Comparison of ENCODE assay signal across 19 cellular contexts in the genomic region with DNA sequence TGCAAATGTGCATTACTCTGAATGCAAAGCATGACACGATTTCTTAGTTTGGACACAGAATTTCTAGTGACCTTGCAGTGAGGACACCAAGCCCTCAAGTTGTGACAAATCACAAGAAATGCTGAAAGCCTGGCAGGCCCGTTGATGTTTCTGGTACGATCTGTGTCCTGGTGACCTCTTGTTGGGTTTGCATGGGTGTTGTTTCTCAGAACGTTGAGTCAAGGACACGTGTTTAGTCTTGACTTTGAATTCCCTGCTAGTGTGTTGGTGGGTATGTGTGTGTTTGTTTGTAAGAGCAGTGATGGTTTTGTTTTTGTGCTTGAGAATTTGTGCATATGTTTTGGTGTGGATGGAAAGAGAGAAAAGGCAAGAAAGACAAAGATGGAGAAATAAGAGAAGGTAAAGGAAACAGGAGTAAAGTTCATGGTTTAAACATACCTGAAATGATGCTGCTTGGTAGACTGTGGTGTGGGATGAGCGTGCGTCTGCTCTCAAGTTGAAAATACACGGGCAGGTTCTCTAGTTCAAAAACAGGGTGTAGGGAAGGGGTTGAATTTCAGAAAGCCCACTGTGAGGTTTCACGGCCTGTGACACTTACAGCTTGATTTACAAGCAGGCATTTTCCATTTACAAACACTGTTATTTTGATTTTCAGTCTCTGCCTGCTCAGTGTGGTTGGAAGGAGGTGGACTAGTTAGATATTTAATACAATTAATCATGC. TPM values are rescaled to one million over a fixed set of nuclear protein-coding genes. Genes with fewer than 3 reads are reported as not detected.
A peak's percentile ranks its signal among the peaks of the same experiment; 100 is the strongest.
DNase-seq lines count a peak whose midpoint lies in the region; ATAC-seq and TF ChIP-seq lines count a peak whose summit lies in the region.
"Had no signal": no experiment of that assay in that cellular context is flagged by ENCODE, and none has a peak within 500 bp of the region (broad histone marks: within the 10 kb centered on the region; RNA-seq: fewer than 3 reads in every experiment).

No MANE protein-coding gene starts in this region.

- H3K4me3 Mint-ChIP-seq in activated CD4-positive, alpha-beta T cell treated with anti-CD3 and anti-CD28 coated beads, Interleukin-2, amount 10 ng/mL, durations not matched to agents 7 days and 5 days, result no peak overlapping the region
- no peak overlapping the region for H3K4me3 Mint-ChIP-seq in activated T-helper 2 cell treated with anti-CD3 and anti-CD28 coated beads, Interferon-gamma antibody, Interleukin-2, Interleukin-4, amounts not matched to agents 10 μg/mL and 5 μg/mL and 100 μg/mL, durations not matched to agents 14 hours and 24 hours and 36 hours (ENCODE audit: low read depth)
- peak overlapping the region in 2 of 10 donors; percentile 0 to 4 for H3K4me3 Mint-ChIP-seq in naive thymus-derived CD4-positive, alpha-beta T cell
- H3K4me3 Mint-ChIP-seq in progenitor cell of endocrine pancreas (ENCODE audit: low read depth), result no peak overlapping the region
- H3K4me3 Mint-ChIP-seq: H9 had no signal

- H2BK15ac ChIP-seq in IMR-90 (ENCODE audit: low read depth, low read length), result no peak overlapping the region

- H3K9me3 Mint-ChIP-seq in activated CD4-positive, alpha-beta T cell treated with anti-CD3 and anti-CD28 coated beads, Interleukin-2, amount 10 ng/mL, durations not matched to agents 7 days and 5 days, result no peaks in the 10 kb centered on the region
- H3K9me3 Mint-ChIP-seq in activated T-helper 2 cell treated with anti-CD3 and anti-CD28 coated beads, Interferon-gamma antibody, Interleukin-2, Interleukin-4, amounts not matched to agents 10 μg/mL and 5 μg/mL and 100 μg/mL, durations not matched to agents 14 hours and 24 hours and 36 hours, result no peaks in the 10 kb centered on the region
- H3K9me3 Mint-ChIP-seq in naive thymus-derived CD4-positive, alpha-beta T cell, result peaks cover 0 to 10% (median 0%) of the 10 kb centered on the region in 11 donors
- no peaks in the 10 kb centered on the region for H3K9me3 Mint-ChIP-seq in progenitor cell of endocrine pancreas (ENCODE audit: low read depth)
- H3K9me3 Mint-ChIP-seq: H9 had no signal

- no peak overlapping the region for H4K8ac ChIP-seq in IMR-90 (ENCODE audit: low read depth in 2 of 2, low read length in 2 of 2)

- TF ChIP-seq RAD21 in IMR-90 (IDR thresholded peaks at IDR 0.05; ENCODE audit: low read length), result no peak

- H2AK5ac ChIP-seq in IMR-90 (ENCODE audit: low read depth, low read length), result no peak overlapping the region

- H4K5ac ChIP-seq in IMR-90 (ENCODE audit: low read depth, low read length), result no peak overlapping the region

- POLR2A ChIA-PET in activated CD4-positive, alpha-beta T cell treated with anti-CD3 and anti-CD28 coated beads, Interleukin-2, amount 10 ng/mL, durations not matched to agents 7 days and 5 days (lab: Charles Lee), result no interaction called here
- POLR2A ChIA-PET in IMR-90 (lab: Charles Lee; ENCODE audit: unreplicated experiment), result no interaction called here
- POLR2A ChIA-PET in naive thymus-derived CD4-positive, alpha-beta T cell (lab: Charles Lee), result no interaction called here

- no TSS peak for BruUV-seq in IMR-90 (replicated peaks; lab: Mats Ljungman, UMichigan)

- no peaks in the 10 kb centered on the region for H4K20me1 ChIP-seq in IMR-90 (ENCODE audit: insufficient read depth, low read length)
- H4K20me1 ChIP-seq: BLaER1 treated with 17β-estradiol and CSF1 and Interleukin-3, amounts not matched to agents 10 nM and 100 nM had no signal

- dilution Hi-C loops in IMR-90 (cut with HindIII; ENCODE audit: low sequenced_read_pairs, unreplicated experiment), result no loop called here

- H3K9me3 ChIP-seq in IMR-90 (ENCODE audit: control insufficient read depth, insufficient read depth, low read length) (peaks cover 5% of the 10 kb centered on the region), heart left ventricle (no peaks in the 10 kb centered on the region)
- H3K9me3 ChIP-seq in naive thymus-derived CD4-positive, alpha-beta T cell (ENCODE audit: control insufficient read depth in 2 of 3, low read length in 3 of 3), result no peaks in the 10 kb centered on the region
- H3K9me3 ChIP-seq: BLaER1 treated with 17β-estradiol and CSF1 and Interleukin-3, amounts not matched to agents 10 nM and 100 nM had no signal

- H3K4me1 ChIP-seq in IMR-90 (ENCODE audit: control insufficient read depth, insufficient read depth, low read length), result no peaks in the 10 kb centered on the region
- H3K4me1 ChIP-seq in naive thymus-derived CD4-positive, alpha-beta T cell (ENCODE audit: control insufficient read depth in 2 of 2, insufficient read depth in 2 of 2, low read length in 2 of 2), result peaks cover 3 to 5% of the 10 kb centered on the region in 2 donors
- peaks cover 0 to 8% (median 0%) of the 10 kb centered on the region in 12 donors for H3K4me1 ChIP-seq in heart left ventricle

- peaks cover 2% of the 10 kb centered on the region for H3K36me3 Mint-ChIP-seq in activated CD4-positive, alpha-beta T cell treated with anti-CD3 and anti-CD28 coated beads, Interleukin-2, amount 10 ng/mL, durations not matched to agents 7 days and 5 days (ENCODE audit: low read depth)
- H3K36me3 Mint-ChIP-seq in activated T-helper 2 cell treated with anti-CD3 and anti-CD28 coated beads, Interferon-gamma antibody, Interleukin-2, Interleukin-4, amounts not matched to agents 10 μg/mL and 5 μg/mL and 100 μg/mL, durations not matched to agents 14 hours and 24 hours and 36 hours (ENCODE audit: low read depth), result peaks cover 3% of the 10 kb centered on the region
- peaks cover 0 to 20% (median 0%) of the 10 kb centered on the region in 5 donors for H3K36me3 Mint-ChIP-seq in naive thymus-derived CD4-positive, alpha-beta T cell
- H3K36me3 Mint-ChIP-seq in progenitor cell of endocrine pancreas (ENCODE audit: insufficient read depth), result no peaks in the 10 kb centered on the region

- H3K14ac ChIP-seq in IMR-90 (replicated peaks; ENCODE audit: low read depth, low read length), result no peak overlapping the region

- H3K4me3 ChIP-seq in IMR-90 (ENCODE audit: insufficient read depth, low read depth, low read length), result no peak overlapping the region
- no peak overlapping the region for H3K4me3 ChIP-seq in naive thymus-derived CD4-positive, alpha-beta T cell (ENCODE audit: low read length)
- H3K4me3 ChIP-seq in heart left ventricle, result no peak overlapping the region
- H3K4me3 ChIP-seq: BLaER1 treated with 17β-estradiol and CSF1 and Interleukin-3, amounts not matched to agents 10 nM and 100 nM had no signal

- H3K27me3 Mint-ChIP-seq in activated CD4-positive, alpha-beta T cell treated with anti-CD3 and anti-CD28 coated beads, Interleukin-2, amount 10 ng/mL, durations not matched to agents 7 days and 5 days, result no peaks in the 10 kb centered on the region
- H3K27me3 Mint-ChIP-seq in activated T-helper 2 cell treated with anti-CD3 and anti-CD28 coated beads, Interferon-gamma antibody, Interleukin-2, Interleukin-4, amounts not matched to agents 10 μg/mL and 5 μg/mL and 100 μg/mL, durations not matched to agents 14 hours and 24 hours and 36 hours (ENCODE audit: low read depth), result peaks cover 5% of the 10 kb centered on the region
- H3K27me3 Mint-ChIP-seq in naive thymus-derived CD4-positive, alpha-beta T cell, result peaks cover 0 to 4% (median 0%) of the 10 kb centered on the region in 5 donors
- peaks cover 3% of the 10 kb centered on the region for H3K27me3 Mint-ChIP-seq in progenitor cell of endocrine pancreas

- no peak overlapping the region for H3K18ac ChIP-seq in IMR-90 (ENCODE audit: low read depth, low read length)

- H2BK120ac ChIP-seq in IMR-90 (ENCODE audit: low read depth, low read length), result no peak overlapping the region

- no peak overlapping the region for H3K4ac ChIP-seq in IMR-90 (ENCODE audit: low read depth, low read length)

- no peak overlapping the region for H4K91ac ChIP-seq in IMR-90 (ENCODE audit: insufficient read depth, low read depth, low read length)

- H3K27ac ChIP-seq in IMR-90 (ENCODE audit: insufficient read depth, low read length) (no peak overlapping the region), heart left ventricle (no peak overlapping the region)
- H3K27ac ChIP-seq in naive thymus-derived CD4-positive, alpha-beta T cell (ENCODE audit: low read depth, low read length), result no peak overlapping the region
- H3K27ac ChIP-seq: BLaER1 treated with 17β-estradiol and CSF1 and Interleukin-3, amounts not matched to agents 10 nM and 100 nM had no signal

- H3K27ac Mint-ChIP-seq in activated CD4-positive, alpha-beta T cell treated with anti-CD3 and anti-CD28 coated beads, Interleukin-2, amount 10 ng/mL, durations not matched to agents 7 days and 5 days, result peak overlapping the region; percentile 1
- H3K27ac Mint-ChIP-seq in activated T-helper 2 cell treated with anti-CD3 and anti-CD28 coated beads, Interferon-gamma antibody, Interleukin-2, Interleukin-4, amounts not matched to agents 10 μg/mL and 5 μg/mL and 100 μg/mL, durations not matched to agents 14 hours and 24 hours and 36 hours, result peak overlapping the region; percentile 4
- peak overlapping the region in 7 of 9 donors; percentile 0 to 73 (median 6) for H3K27ac Mint-ChIP-seq in naive thymus-derived CD4-positive, alpha-beta T cell
- no peak overlapping the region for H3K27ac Mint-ChIP-seq in progenitor cell of endocrine pancreas
- H3K27ac Mint-ChIP-seq: H9 had no signal

- H2BK20ac ChIP-seq in IMR-90 (ENCODE audit: low read depth, low read length), result no peak overlapping the region

- peak overlapping the region; percentile 58 for H2AK9ac ChIP-seq in IMR-90 (replicated peaks; ENCODE audit: low read depth, low read length, poor library complexity)

- no peak overlapping the region for H2BK5ac ChIP-seq in IMR-90 (ENCODE audit: low read depth, low read length, poor library complexity, severe bottlenecking)

- TF ChIP-seq POLR2A in IMR-90 (IDR thresholded peaks at IDR 0.05; ENCODE audit: low read depth, low read length) (no peak), heart left ventricle (IDR thresholded peaks at IDR 0.05) (no peak)

- 42% methylated on average over 5 of the region's 9 CpGs; no CpG with 5 or more reads in 1 of the 2 experiments for WGBS in IMR-90 (ENCODE audit: extremely low coverage in 2 of 2, insufficient read length in 1 of 2), 2 experiments
- 89 to 90% (median 89%) methylated on average over 9 of the region's 9 CpGs for WGBS in heart left ventricle, 4 donors

- in situ Hi-C loops in IMR-90 (cut with MboI; ENCODE audit: low sequenced_read_pairs), result no loop called here

- no peak for DNase-seq in activated CD4-positive, alpha-beta T cell treated with anti-CD3 and anti-CD28 coated beads, Interleukin-2, amount 10 ng/mL, durations not matched to agents 7 days and 5 days
- DNase-seq in activated CD4-positive, alpha-beta T cell treated with anti-CD3 and anti-CD28 coated beads, Interleukin-2, amount 50 U/mL, for 48 hours, result no peak
- no peak for DNase-seq in IMR-90
- DNase-seq in activated T-helper 2 cell treated with anti-CD3 and anti-CD28 coated beads, Interferon-gamma antibody, Interleukin-2, Interleukin-4, amounts not matched to agents 10 μg/mL and 5 μg/mL and 100 μg/mL, durations not matched to agents 14 hours and 24 hours and 36 hours (ENCODE audit: low spot score), result no peak
- DNase-seq in naive thymus-derived CD4-positive, alpha-beta T cell, result no peak
- no peak for DNase-seq in H4 (ENCODE audit: low spot score)
- DNase-seq in progenitor cell of endocrine pancreas (ENCODE audit: low spot score, unreplicated experiment), result no peak
- no peak for DNase-seq in heart left ventricle
- DNase-seq: H9, Kasumi-1, MM.1S, NCI-H1092, NCI-H1436 treated with DMSO at 0.1 percent for 48 hours, NCI-H2029, NCI-H510A, NCI-H774 had no signal

- H2AFZ ChIP-seq in IMR-90 (replicated peaks; ENCODE audit: low read length, poor library complexity), result no peak overlapping the region

- no peak overlapping the region for H3K23ac ChIP-seq in IMR-90 (ENCODE audit: low read depth, low read length)

- H3K36me3 ChIP-seq in IMR-90 (ENCODE audit: control insufficient read depth, insufficient read depth, low read length), result no peaks in the 10 kb centered on the region
- H3K36me3 ChIP-seq in naive thymus-derived CD4-positive, alpha-beta T cell (ENCODE audit: control insufficient read depth in 2 of 3, insufficient read depth in 3 of 3, low read length in 3 of 3), result no peaks in the 10 kb centered on the region
- H3K36me3 ChIP-seq in heart left ventricle, result no peaks in the 10 kb centered on the region
- H3K36me3 ChIP-seq: BLaER1 treated with 17β-estradiol and CSF1 and Interleukin-3, amounts not matched to agents 10 nM and 100 nM had no signal

- TF ChIP-seq CTCF in IMR-90 (conservative IDR thresholded peaks at IDR 0.05; ENCODE audit: low read depth, low read length) (no peak), progenitor cell of endocrine pancreas (IDR thresholded peaks at IDR 0.05; ENCODE audit: unreplicated experiment) (no peak), heart left ventricle (IDR thresholded peaks at IDR 0.05) (no peak)

- intact Hi-C loops in IMR-90 (cut with micrococcal nuclease) (no loop called here), heart left ventricle (cut with DNase I) (no loop called here)
- intact Hi-C loops in activated T-helper 2 cell treated with anti-CD3 and anti-CD28 coated beads, Interferon-gamma antibody, Interleukin-2, Interleukin-4, amounts not matched to agents 10 μg/mL and 5 μg/mL and 100 μg/mL, durations not matched to agents 14 hours and 24 hours and 36 hours (cut with micrococcal nuclease), result no loop called here
- intact Hi-C loops in naive thymus-derived CD4-positive, alpha-beta T cell (cut with micrococcal nuclease), result loop anchor here in 1 of 2 donors (1.0 kb wide), 1 partner anchor 10 kb away; no protein-coding TSS in a partner anchor

- H3K4me1 Mint-ChIP-seq in activated CD4-positive, alpha-beta T cell treated with anti-CD3 and anti-CD28 coated beads, Interleukin-2, amount 10 ng/mL, durations not matched to agents 7 days and 5 days, result peaks cover 47% of the 10 kb centered on the region
- peaks cover 36% of the 10 kb centered on the region for H3K4me1 Mint-ChIP-seq in activated T-helper 2 cell treated with anti-CD3 and anti-CD28 coated beads, Interferon-gamma antibody, Interleukin-2, Interleukin-4, amounts not matched to agents 10 μg/mL and 5 μg/mL and 100 μg/mL, durations not matched to agents 14 hours and 24 hours and 36 hours (ENCODE audit: low read depth)
- peaks cover 9 to 45% (median 28%) of the 10 kb centered on the region in 7 donors for H3K4me1 Mint-ChIP-seq in naive thymus-derived CD4-positive, alpha-beta T cell
- H3K4me1 Mint-ChIP-seq in progenitor cell of endocrine pancreas (ENCODE audit: low read depth), result peaks cover 3% of the 10 kb centered on the region

- H3K27me3 ChIP-seq in IMR-90 (ENCODE audit: control insufficient read depth, insufficient read depth, low read length) (no peaks in the 10 kb centered on the region), heart left ventricle (peaks cover 0 to 5% (median 0%) of the 10 kb centered on the region in 9 donors)
- no peaks in the 10 kb centered on the region for H3K27me3 ChIP-seq in naive thymus-derived CD4-positive, alpha-beta T cell (ENCODE audit: control insufficient read depth in 2 of 2, insufficient read depth in 2 of 2, low read length in 2 of 2)

- H3K56ac ChIP-seq in IMR-90 (ENCODE audit: extremely low read depth, insufficient read depth, low read length), result no peak overlapping the region

- no peak overlapping the region for H3K9ac ChIP-seq in IMR-90 (ENCODE audit: low read depth, low read length)
- H3K9ac ChIP-seq: BLaER1 treated with 17β-estradiol and CSF1 and Interleukin-3, amounts not matched to agents 10 nM and 100 nM had no signal

- H3K79me1 ChIP-seq in IMR-90 (ENCODE audit: low read depth in 1 of 2, low read length in 2 of 2), result no peaks in the 10 kb centered on the region

- CTCF ChIA-PET in activated CD4-positive, alpha-beta T cell treated with anti-CD3 and anti-CD28 coated beads, Interleukin-2, amount 10 ng/mL, durations not matched to agents 7 days and 5 days (lab: Charles Lee), result interaction anchor here (0.6 kb wide), 1 partner anchor 1004 kb away, joined by 3 read pairs; no protein-coding TSS in a partner anchor
- CTCF ChIA-PET in IMR-90 (lab: Yijun Ruan, JAX), result no interaction called here
- CTCF ChIA-PET in naive thymus-derived CD4-positive, alpha-beta T cell (lab: Charles Lee), result no interaction called here

- no peak overlapping the region for H3K4me2 ChIP-seq in IMR-90 (ENCODE audit: low read depth, low read length)
- H3K4me2 ChIP-seq: BLaER1 treated with 17β-estradiol and CSF1 and Interleukin-3, amounts not matched to agents 10 nM and 100 nM had no signal

- no peak for ATAC-seq in IMR-90 (ENCODE audit: low read depth)
- ATAC-seq in naive thymus-derived CD4-positive, alpha-beta T cell, result no peak
- no peak for ATAC-seq in heart left ventricle
- ATAC-seq: Right ventricle myocardium inferior had no signal

- no peaks in the 10 kb centered on the region for H3K9me1 ChIP-seq in IMR-90 (ENCODE audit: insufficient read depth, low read length)

RNA-seq across cellular contexts. Expression of a gene that starts 38.0 kb away (rescaled TPM):
- total RNA-seq in activated CD4-positive, alpha-beta T cell treated with anti-CD3 and anti-CD28 coated beads, Interleukin-2, amount 10 ng/mL, durations not matched to agents 7 days and 5 days, result 10 to 100 TPM; 34.4 TPM
- total RNA-seq in IMR-90 (2012; rRNA removed) (under 0.01 TPM in 2 replicates), progenitor cell of endocrine pancreas (15.5 and 17.3 TPM in 2 replicates), heart left ventricle (10 to 100 TPM in 6 of 9 donors, 1 to 10 TPM in 3; 7.5 to 59.0 (median 13.2) TPM)
- polyA plus RNA-seq in IMR-90 (2012; rRNA removed) (0.02 and 0.04 TPM in 2 replicates), heart left ventricle (1 to 10 TPM; 2.8 to 3.0 TPM)
- 0.03 TPM in 1 of 2 replicates, not detected in the other for polyA plus RNA-seq in IMR-90 (2012; cell fraction: cytosol; rRNA removed)
- polyA plus RNA-seq in IMR-90 (2012; cell fraction: nucleus; rRNA removed; ENCODE audit: low replicate concordance), result 0.10 TPM in 2 replicates
- total RNA-seq in activated T-helper 2 cell treated with anti-CD3 and anti-CD28 coated beads, Interferon-gamma antibody, Interleukin-2, Interleukin-4, amounts not matched to agents 10 μg/mL and 5 μg/mL and 100 μg/mL, durations not matched to agents 14 hours and 24 hours and 36 hours, result 73.6 and 74.2 TPM in 2 replicates
- total RNA-seq in naive thymus-derived CD4-positive, alpha-beta T cell, result 10 to 100 TPM in 2 of 5 experiments, 1 to 10 TPM in 3; 5.4 to 54.6 (median 7.9) TPM
- polyA plus RNA-seq in naive thymus-derived CD4-positive, alpha-beta T cell, result under 1 TPM; 0.06 to 0.08 TPM
- total RNA-seq in H4 (2014; rRNA removed; shearing (Covaris generic)), result 6.6 and 7.9 TPM in 2 replicates
- total RNA-seq: OCI-LY7 had no signal
